ENCODE assay signal across 8 cellular contexts in the genomic region with DNA sequence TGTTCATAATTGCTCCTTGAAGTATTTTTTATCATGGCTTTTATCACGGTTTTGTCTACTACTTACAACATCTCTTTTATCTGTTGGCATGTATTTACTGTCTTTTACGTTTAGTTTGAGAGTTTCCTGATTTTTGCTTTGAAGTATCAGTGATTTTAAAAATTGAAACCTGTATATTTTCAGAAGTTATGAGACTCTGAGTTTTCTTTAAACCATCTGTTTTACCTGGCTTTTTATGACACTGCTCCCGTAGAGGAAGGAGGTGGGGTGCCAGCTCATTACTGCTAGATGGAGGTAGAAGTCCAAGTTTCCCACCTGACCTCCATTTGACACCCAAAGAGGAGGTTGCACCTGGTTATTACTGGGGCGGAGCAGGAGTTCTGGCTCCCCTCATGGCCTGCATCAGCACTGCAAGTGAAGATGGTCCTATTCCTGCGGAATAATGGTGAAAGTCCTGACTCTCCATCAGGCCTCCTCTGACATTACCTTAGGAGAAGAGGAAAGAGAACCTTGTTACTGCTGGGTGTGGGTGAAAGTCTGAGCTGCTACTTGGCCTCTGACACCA. TPM values are rescaled to one million over a fixed set of nuclear protein-coding genes. Genes with fewer than 3 reads are reported as not detected.
A peak's percentile ranks its signal among the peaks of the same experiment; 100 is the strongest.
DNase-seq lines count a peak whose midpoint lies in the region; ATAC-seq and TF ChIP-seq lines count a peak whose summit lies in the region.

No MANE protein-coding gene starts in this region.

- no peak overlapping the region for H4K8ac ChIP-seq in neuronal stem cell (ENCODE audit: low read depth, low read length)

- POLR2A ChIA-PET in HEK293T (lab: Yijun Ruan, JAX): interaction anchor here (6.3 kb wide), 1 partner anchor 10 kb away, joined by 45 read pairs; the partner anchor contains the start of gene ZNF131

- H2BK5ac ChIP-seq in neuronal stem cell (ENCODE audit: low read length): no peak overlapping the region

- H3K4me3 ChIP-seq in GM06990 (replicated peaks; ENCODE audit: low read depth, low read length) (no peak overlapping the region), LNCaP clone FGC (ENCODE audit: low read depth, low read length) (no peak overlapping the region), mucosa of descending colon (no peak overlapping the region), neuronal stem cell (ENCODE audit: low read length in 2 of 2) (no peak overlapping the region)

- no peaks in the 10 kb centered on the region for H3K4me1 ChIP-seq in mucosa of descending colon (ENCODE audit: low read depth)
- no peaks in the 10 kb centered on the region for H3K4me1 ChIP-seq in neuronal stem cell (ENCODE audit: control insufficient read depth in 2 of 2, insufficient read depth in 1 of 2, low read depth in 1 of 2, low read length in 2 of 2)

- H4K91ac ChIP-seq in neuronal stem cell (ENCODE audit: low read depth, low read length, poor library complexity): no peak overlapping the region

- DNase-seq in GM06990 (ENCODE audit: extremely low read depth, insufficient read length) (no peak), LNCaP clone FGC (ENCODE audit: low read depth) (no peak), mucosa of descending colon (peak in 2 of 3 donors; percentile 44 to 47), HEK293T (ENCODE audit: extremely low spot score) (no peak), T-helper 9 cell (no peak), neuronal stem cell (ENCODE audit: low spot score) (no peak)

- H3K14ac ChIP-seq in neuronal stem cell (ENCODE audit: low read length): no peak overlapping the region

- peak overlapping the region; percentile 66 for H3K4me3 Mint-ChIP-seq in activated T-helper 17 cell treated with anti-CD3 and anti-CD28 coated beads, Interleukin-2, amount 50 U/mL, for 72 hours

- no peak overlapping the region for H3K4ac ChIP-seq in neuronal stem cell (ENCODE audit: low read length)

- peaks cover 33% of the 10 kb centered on the region for H3K4me1 Mint-ChIP-seq in activated T-helper 17 cell treated with anti-CD3 and anti-CD28 coated beads, Interleukin-2, amount 50 U/mL, for 72 hours

- peak overlapping the region; percentile 82 for H3K27ac Mint-ChIP-seq in activated T-helper 17 cell treated with anti-CD3 and anti-CD28 coated beads, Interleukin-2, amount 50 U/mL, for 72 hours

- peak; percentile 20 for ATAC-seq in activated T-helper 17 cell treated with anti-CD3 and anti-CD28 coated beads, Interleukin-2, amount 50 U/mL, for 72 hours (replicated peaks)
- ATAC-seq in mucosa of descending colon (peak; percentile 93), HG02938 (IDR thresholded peaks at IDR 0.05; ENCODE audit: unreplicated experiment) (no peak)

- H3K27ac ChIP-seq in neuronal stem cell (replicated peaks; ENCODE audit: low read length): no peak overlapping the region

- no peaks in the 10 kb centered on the region for H3K79me1 ChIP-seq in neuronal stem cell (ENCODE audit: low read depth, low read length)

- no peak overlapping the region for H3K4me2 ChIP-seq in neuronal stem cell (ENCODE audit: insufficient read depth, low read length, poor library complexity, severe bottlenecking)

- H3K36me3 Mint-ChIP-seq in activated T-helper 17 cell treated with anti-CD3 and anti-CD28 coated beads, Interleukin-2, amount 50 U/mL, for 72 hours (ENCODE audit: low read depth): peaks cover 5% of the 10 kb centered on the region

- WGBS in neuronal stem cell (ENCODE audit: extremely low coverage in 2 of 2, insufficient read length in 2 of 2, insufficient replicate concordance in 1 of 2), 2 donors: no CpG with 5 or more reads among the region's 5 CpGs

- H2BK12ac ChIP-seq in neuronal stem cell (ENCODE audit: low read length): no peak overlapping the region

- CTCF ChIA-PET in HEK293T (lab: Yijun Ruan, JAX): interaction anchor here (1.3 kb wide), 1 partner anchor 90 kb away, joined by 5 read pairs; no protein-coding TSS in a partner anchor

- H3K9ac ChIP-seq in neuronal stem cell (ENCODE audit: low read depth, low read length, poor library complexity): no peak overlapping the region

- H2AK5ac ChIP-seq in neuronal stem cell (ENCODE audit: low read depth, low read length): no peak overlapping the region

- H3K36me3 ChIP-seq in GM06990 (ENCODE audit: control insufficient read depth, insufficient read depth, low read length): no peaks in the 10 kb centered on the region
- no peaks in the 10 kb centered on the region for H3K36me3 ChIP-seq in mucosa of descending colon (ENCODE audit: low read depth)
- no peaks in the 10 kb centered on the region for H3K36me3 ChIP-seq in neuronal stem cell (replicated peaks in 1 of 2; ENCODE audit: control insufficient read depth in 2 of 2, insufficient read depth in 2 of 2, low read length in 2 of 2)

- no peak overlapping the region for H3K18ac ChIP-seq in neuronal stem cell (ENCODE audit: low read length)

- H2AFZ ChIP-seq in neuronal stem cell (ENCODE audit: low read length): no peak overlapping the region

- intact Hi-C loops in mucosa of descending colon (cut with DNase I, micrococcal nuclease): no loop called here

- H2BK120ac ChIP-seq in neuronal stem cell (ENCODE audit: low read depth, low read length): no peak overlapping the region

- no peak overlapping the region for H3K23ac ChIP-seq in neuronal stem cell (ENCODE audit: low read depth, low read length, poor library complexity)

- H3K9me3 Mint-ChIP-seq in activated T-helper 17 cell treated with anti-CD3 and anti-CD28 coated beads, Interleukin-2, amount 50 U/mL, for 72 hours: no peaks in the 10 kb centered on the region

- H2BK15ac ChIP-seq in neuronal stem cell (ENCODE audit: low read length): no peak overlapping the region

- no peaks in the 10 kb centered on the region for H3K27me3 ChIP-seq in GM06990 (replicated peaks; ENCODE audit: control insufficient read depth, insufficient read depth, low read length)
- H3K27me3 ChIP-seq in neuronal stem cell (ENCODE audit: control insufficient read depth in 3 of 3, insufficient read depth in 3 of 3, low read depth in 1 of 3, low read length in 3 of 3): no peaks in the 10 kb centered on the region

- H3K9me3 ChIP-seq in mucosa of descending colon (no peaks in the 10 kb centered on the region), neuronal stem cell (replicated peaks in 1 of 2; ENCODE audit: control insufficient read depth in 2 of 2, insufficient read depth in 1 of 2, low read depth in 1 of 2, low read length in 2 of 2) (no peaks in the 10 kb centered on the region)

- H3K27me3 Mint-ChIP-seq in activated T-helper 17 cell treated with anti-CD3 and anti-CD28 coated beads, Interleukin-2, amount 50 U/mL, for 72 hours: no peaks in the 10 kb centered on the region

- peak; percentile 61 for TF ChIP-seq CTCF in GM06990 (IDR thresholded peaks at IDR 0.05; ENCODE audit: insufficient read depth, low read length, poor library complexity, severe bottlenecking)
- peak; percentile 26 for TF ChIP-seq CTCF in LNCaP clone FGC (IDR thresholded peaks at IDR 0.05; ENCODE audit: control insufficient read depth, extremely low read depth, insufficient read depth)
- TF ChIP-seq CTCF in mucosa of descending colon (IDR thresholded peaks at IDR 0.05): no peak

TF ChIP-seq in HEK293T, 16 proteins besides CTCF, POLR2A, EP300 and RAD21:
- no peak for TF ChIP-seq SUZ12 (IDR thresholded peaks at IDR 0.05)
- TF ChIP-seq SP1 (IDR thresholded peaks at IDR 0.05): no peak
- no peak for TF ChIP-seq ZNF384 (IDR thresholded peaks at IDR 0.05)
- TF ChIP-seq NFRKB (IDR thresholded peaks at IDR 0.05): no peak
- no peak for TF ChIP-seq CTBP1 (IDR thresholded peaks at IDR 0.05; ENCODE audit: borderline replicate concordance)
- no peak for TF ChIP-seq FOXM1 (IDR thresholded peaks at IDR 0.05; ENCODE audit: borderline replicate concordance)
- TF ChIP-seq, protein P1, sequence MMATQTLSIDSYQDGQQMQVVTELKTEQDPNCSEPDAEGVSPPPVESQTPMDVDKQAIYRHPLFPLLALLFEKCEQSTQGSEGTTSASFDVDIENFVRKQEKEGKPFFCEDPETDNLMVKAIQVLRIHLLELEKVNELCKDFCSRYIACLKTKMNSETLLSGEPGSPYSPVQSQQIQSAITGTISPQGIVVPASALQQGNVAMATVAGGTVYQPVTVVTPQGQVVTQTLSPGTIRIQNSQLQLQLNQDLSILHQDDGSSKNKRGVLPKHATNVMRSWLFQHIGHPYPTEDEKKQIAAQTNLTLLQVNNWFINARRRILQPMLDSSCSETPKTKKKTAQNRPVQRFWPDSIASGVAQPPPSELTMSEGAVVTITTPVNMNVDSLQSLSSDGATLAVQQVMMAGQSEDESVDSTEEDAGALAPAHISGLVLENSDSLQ (IDR thresholded peaks at IDR 0.05): no peak
- TF ChIP-seq ELF4 (IDR thresholded peaks at IDR 0.05): no peak
- TF ChIP-seq ARNT (IDR thresholded peaks at IDR 0.05): no peak
- TF ChIP-seq L3MBTL2 (conservative IDR thresholded peaks at IDR 0.05): no peak
- no peak for TF ChIP-seq TARDBP (IDR thresholded peaks at IDR 0.05)
- no peak for TF ChIP-seq BHLHE40 (IDR thresholded peaks at IDR 0.05; ENCODE audit: borderline replicate concordance)
- no peak for TF ChIP-seq HDGF (IDR thresholded peaks at IDR 0.05; ENCODE audit: borderline replicate concordance)
- TF ChIP-seq LEF1 (IDR thresholded peaks at IDR 0.05; ENCODE audit: borderline replicate concordance): no peak
- TF ChIP-seq FOXK2 (IDR thresholded peaks at IDR 0.05): no peak
- no peak for TF ChIP-seq FOXA1 (IDR thresholded peaks at IDR 0.05)
TF ChIP-seq in HEK293T: peak in this region for 0.

RNA-seq across cellular contexts. Expression of gene ZNF131, which starts 10.0 kb away (rescaled TPM):
- 10 to 100 TPM; 34.3 to 43.6 TPM for total RNA-seq in activated T-helper 17 cell treated with anti-CD3 and anti-CD28 coated beads, Interleukin-2, amount 50 U/mL, for 72 hours
- 10 to 100 TPM; 26.5 to 32.6 (median 31.2) TPM for total RNA-seq in mucosa of descending colon
- 45.8 TPM for polyA plus RNA-seq in neuronal stem cell (2013, experiment 1 of 2)
- polyA plus RNA-seq in neuronal stem cell (2013, experiment 2 of 2): 47.8 TPM

Comparison
In these comparisons a context has a peak if more than half of its experiments do, and no peak if none do; other contexts are left out.
1. DNase-seq: peak in mucosa of descending colon (2 of 3); none in GM06990 (single experiment), LNCaP clone FGC (single experiment), HEK293T (single experiment), T-helper 9 cell (single experiment) and neuronal stem cell (single experiment).